In the genomic region with DNA sequence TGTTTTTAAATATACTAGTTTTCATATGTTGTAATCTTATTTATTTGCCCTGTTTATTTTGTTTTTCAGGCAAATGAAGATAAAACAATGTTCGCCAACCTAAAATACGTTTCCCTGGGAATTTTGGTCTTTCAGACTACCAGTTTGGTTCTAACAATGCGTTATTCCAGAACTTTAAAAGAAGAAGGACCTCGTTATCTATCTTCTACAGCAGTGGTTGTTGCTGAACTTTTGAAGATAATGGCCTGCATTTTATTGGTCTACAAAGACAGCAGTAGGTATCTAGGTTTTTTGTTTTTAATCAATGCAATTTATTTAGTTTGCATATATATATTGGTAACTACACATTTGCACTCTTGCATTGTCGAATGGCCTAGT, we compare ENCODE assay signal across 1 cellular context.
TF ChIP-seq lines count a peak whose summit lies in the region.

No MANE protein-coding gene starts in this region.

TF ChIP-seq in GM23338, 12 proteins besides CTCF, POLR2A, EP300 and RAD21 (continued from another document):
- TF ChIP-seq, protein P1, sequence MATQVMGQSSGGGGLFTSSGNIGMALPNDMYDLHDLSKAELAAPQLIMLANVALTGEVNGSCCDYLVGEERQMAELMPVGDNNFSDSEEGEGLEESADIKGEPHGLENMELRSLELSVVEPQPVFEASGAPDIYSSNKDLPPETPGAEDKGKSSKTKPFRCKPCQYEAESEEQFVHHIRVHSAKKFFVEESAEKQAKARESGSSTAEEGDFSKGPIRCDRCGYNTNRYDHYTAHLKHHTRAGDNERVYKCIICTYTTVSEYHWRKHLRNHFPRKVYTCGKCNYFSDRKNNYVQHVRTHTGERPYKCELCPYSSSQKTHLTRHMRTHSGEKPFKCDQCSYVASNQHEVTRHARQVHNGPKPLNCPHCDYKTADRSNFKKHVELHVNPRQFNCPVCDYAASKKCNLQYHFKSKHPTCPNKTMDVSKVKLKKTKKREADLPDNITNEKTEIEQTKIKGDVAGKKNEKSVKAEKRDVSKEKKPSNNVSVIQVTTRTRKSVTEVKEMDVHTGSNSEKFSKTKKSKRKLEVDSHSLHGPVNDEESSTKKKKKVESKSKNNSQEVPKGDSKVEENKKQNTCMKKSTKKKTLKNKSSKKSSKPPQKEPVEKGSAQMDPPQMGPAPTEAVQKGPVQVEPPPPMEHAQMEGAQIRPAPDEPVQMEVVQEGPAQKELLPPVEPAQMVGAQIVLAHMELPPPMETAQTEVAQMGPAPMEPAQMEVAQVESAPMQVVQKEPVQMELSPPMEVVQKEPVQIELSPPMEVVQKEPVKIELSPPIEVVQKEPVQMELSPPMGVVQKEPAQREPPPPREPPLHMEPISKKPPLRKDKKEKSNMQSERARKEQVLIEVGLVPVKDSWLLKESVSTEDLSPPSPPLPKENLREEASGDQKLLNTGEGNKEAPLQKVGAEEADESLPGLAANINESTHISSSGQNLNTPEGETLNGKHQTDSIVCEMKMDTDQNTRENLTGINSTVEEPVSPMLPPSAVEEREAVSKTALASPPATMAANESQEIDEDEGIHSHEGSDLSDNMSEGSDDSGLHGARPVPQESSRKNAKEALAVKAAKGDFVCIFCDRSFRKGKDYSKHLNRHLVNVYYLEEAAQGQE (IDR thresholded peaks at IDR 0.05; ENCODE audit: unreplicated experiment): no peak
- no peak for TF ChIP-seq ZNF114 (CRISPR knock-in tag; IDR thresholded peaks at IDR 0.05)
